ENCODE assay signal across 25 cellular contexts in the genomic region with DNA sequence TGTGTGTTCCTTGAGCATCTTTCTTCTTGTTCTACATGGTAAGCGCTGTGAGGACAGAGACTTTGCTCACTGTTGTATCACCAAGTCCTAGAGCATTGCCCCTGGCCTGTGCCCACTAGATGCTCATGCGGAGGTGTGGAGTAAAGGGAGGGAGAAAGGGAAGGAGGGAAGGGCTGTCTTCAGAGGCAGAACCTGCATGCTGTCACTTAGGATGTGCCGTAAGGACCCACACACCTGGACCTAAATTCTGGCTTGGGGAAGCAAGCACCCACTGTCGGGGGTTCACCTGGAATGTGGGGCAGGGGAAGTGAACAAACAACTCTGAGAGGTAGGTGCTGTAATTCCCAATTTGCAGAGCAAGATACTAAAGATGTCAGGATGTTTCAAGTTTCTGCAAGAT.
DNase-seq lines count a peak whose midpoint lies in the region; ATAC-seq, FAIRE-seq and TF ChIP-seq lines count a peak whose summit lies in the region.
"Had no signal": no experiment of that assay in that cellular context is flagged by ENCODE, and none has a peak within 500 bp of the region (broad histone marks: within the 10 kb centered on the region; RNA-seq: fewer than 3 reads in every experiment).

No MANE protein-coding gene starts in this region.

- H3K9me3 Mint-ChIP-seq in GM23338, result no peaks in the 10 kb centered on the region
- H3K9me3 Mint-ChIP-seq: CD14-positive monocyte; CD4-positive, alpha-beta T cell had no signal

- H3K9me3 ChIP-seq in right atrium auricular region (no peaks in the 10 kb centered on the region), T-helper 17 cell (ENCODE audit: control insufficient read depth, low read length, poor library complexity, severe bottlenecking) (no peaks in the 10 kb centered on the region)
- H3K9me3 ChIP-seq: A549; BE2C; BLaER1 treated with 17β-estradiol and CSF1 and Interleukin-3, amounts not matched to agents 10 nM and 100 nM; HAP-1 had no signal

- no peak overlapping the region for H3K4me3 ChIP-seq in right atrium auricular region
- H3K4me3 ChIP-seq in GM23338, result no peak overlapping the region
- H3K4me3 ChIP-seq: A549; BLaER1 treated with 17β-estradiol and CSF1 and Interleukin-3, amounts not matched to agents 10 nM and 100 nM; HAP-1 had no signal

- no peaks in the 10 kb centered on the region for H4K20me1 ChIP-seq in GM23338 (replicated peaks; ENCODE audit: insufficient read depth)

- H3K27ac Mint-ChIP-seq in GM23338, result peak overlapping the region; percentile 21; the same call in 1 of the 2 replicates
- peak overlapping the region; percentile 34 for H3K27ac Mint-ChIP-seq in T-helper 17 cell
- H3K27ac Mint-ChIP-seq: CD14-positive monocyte; CD4-positive, alpha-beta T cell had no signal

- intact Hi-C loops in Right ventricle myocardium inferior (cut with DNase I), result no loop called here
- intact Hi-C loops in posterior vena cava (cut with DNase I), result no loop called here

- DNase-seq in Right ventricle myocardium inferior (ENCODE audit: missing footprints) (peak; percentile 43), right atrium auricular region (ENCODE audit: low spot score) (no peak), GM23338 (ENCODE audit: low spot score) (no peak), T-helper 17 cell (peak in 1 of 3 donors; percentile 2), posterior vena cava (ENCODE audit: low spot score) (peak; percentile 63), RCC 7860 (ENCODE audit: low spot score) (no peak)
- DNase-seq: 8988T; ACHN; AML-193; BE2C; Calu3; CD4-positive, alpha-beta T cell; COR-L47; DMS53; DMS79 treated with DMSO at 0.1 percent for 48 hours; GF-D8; GOT3 had no signal

- H3K79me2 ChIP-seq in GM23338 (replicated peaks; ENCODE audit: insufficient read depth), result no peaks in the 10 kb centered on the region

- H3K36me3 Mint-ChIP-seq in GM23338 (ENCODE audit: low read depth), result no peaks in the 10 kb centered on the region
- H3K36me3 Mint-ChIP-seq in T-helper 17 cell (ENCODE audit: low read depth), result no peaks in the 10 kb centered on the region
- H3K36me3 Mint-ChIP-seq: CD14-positive monocyte had no signal

- no peaks in the 10 kb centered on the region for H3K27me3 ChIP-seq in right atrium auricular region
- H3K27me3 ChIP-seq in GM23338 (ENCODE audit: insufficient read depth), result no peaks in the 10 kb centered on the region
- H3K27me3 ChIP-seq: BE2C; BLaER1 treated with 17β-estradiol and CSF1 and Interleukin-3, amounts not matched to agents 10 nM and 100 nM had no signal

- H3K4me1 ChIP-seq in right atrium auricular region, result peaks cover 0 to 9% of the 10 kb centered on the region in 2 donors
- no peaks in the 10 kb centered on the region for H3K4me1 ChIP-seq in GM23338 (ENCODE audit: insufficient read depth)
- H3K4me1 ChIP-seq: A549, HAP-1 had no signal

- H3K4me3 Mint-ChIP-seq in GM23338 (no peak overlapping the region), T-helper 17 cell (no peak overlapping the region)
- H3K4me3 Mint-ChIP-seq: CD14-positive monocyte; CD4-positive, alpha-beta T cell had no signal

- H3K27ac ChIP-seq in right atrium auricular region (no peak overlapping the region), GM23338 (ENCODE audit: low read depth) (no peak overlapping the region)
- H3K27ac ChIP-seq: A549; BLaER1 treated with 17β-estradiol and CSF1 and Interleukin-3, amounts not matched to agents 10 nM and 100 nM had no signal

- no peak overlapping the region for H2AFZ ChIP-seq in GM23338

- FAIRE-seq in RCC 7860 (lab: Jason Lieb, UNC), result no peak
- FAIRE-seq: A549, GM12891, GM18507, H54 had no signal

- no peaks in the 10 kb centered on the region for H3K36me3 ChIP-seq in right atrium auricular region
- no peaks in the 10 kb centered on the region for H3K36me3 ChIP-seq in GM23338 (ENCODE audit: insufficient read depth)
- H3K36me3 ChIP-seq: BE2C; BLaER1 treated with 17β-estradiol and CSF1 and Interleukin-3, amounts not matched to agents 10 nM and 100 nM; HAP-1 had no signal

- no peaks in the 10 kb centered on the region for H3F3A ChIP-seq in GM23338 (replicated peaks; ENCODE audit: low read depth)

- no peaks in the 10 kb centered on the region for H3K9me2 ChIP-seq in GM23338 (ENCODE audit: insufficient read depth)

- TF ChIP-seq CTCF in right atrium auricular region (IDR thresholded peaks at IDR 0.05), result no peak
- TF ChIP-seq CTCF in GM23338 (conservative IDR thresholded peaks at IDR 0.05; ENCODE audit: low read depth in 2 of 2), result no peak

- H3K4me2 ChIP-seq in GM23338, result no peak overlapping the region
- H3K4me2 ChIP-seq: A549; BLaER1 treated with 17β-estradiol and CSF1 and Interleukin-3, amounts not matched to agents 10 nM and 100 nM had no signal

- ATAC-seq in Right ventricle myocardium inferior, result no peak
- ATAC-seq in GM23338, result no peak
- no peak for ATAC-seq in T-helper 17 cell
- no peak for ATAC-seq in activated CD4-positive, CD25-positive, alpha-beta regulatory T cell treated with anti-CD3 and anti-CD28 coated beads, Interleukin-2, amount 50 U/mL, for 24 hours
- ATAC-seq: A549 had no signal

- H3K27me3 Mint-ChIP-seq in GM23338 (ENCODE audit: insufficient read depth, low read depth, poor library complexity), result peaks cover 3% of the 10 kb centered on the region
- peaks cover 13% of the 10 kb centered on the region for H3K27me3 Mint-ChIP-seq in T-helper 17 cell
- H3K27me3 Mint-ChIP-seq: CD4-positive, alpha-beta T cell had no signal

- H3K4me1 Mint-ChIP-seq in GM23338 (peaks cover 8% of the 10 kb centered on the region), T-helper 17 cell (no peaks in the 10 kb centered on the region)
- H3K4me1 Mint-ChIP-seq: CD14-positive monocyte had no signal

TF ChIP-seq in GM23338, 12 proteins besides CTCF, POLR2A, EP300 and RAD21:
- TF ChIP-seq ZNF331 (CRISPR knock-in tag; IDR thresholded peaks at IDR 0.05; ENCODE audit: low read depth) (no peak), POLR2AphosphoS5 (IDR thresholded peaks at IDR 0.05; ENCODE audit: low read depth) (no peak)
- TF ChIP-seq, protein P1, sequence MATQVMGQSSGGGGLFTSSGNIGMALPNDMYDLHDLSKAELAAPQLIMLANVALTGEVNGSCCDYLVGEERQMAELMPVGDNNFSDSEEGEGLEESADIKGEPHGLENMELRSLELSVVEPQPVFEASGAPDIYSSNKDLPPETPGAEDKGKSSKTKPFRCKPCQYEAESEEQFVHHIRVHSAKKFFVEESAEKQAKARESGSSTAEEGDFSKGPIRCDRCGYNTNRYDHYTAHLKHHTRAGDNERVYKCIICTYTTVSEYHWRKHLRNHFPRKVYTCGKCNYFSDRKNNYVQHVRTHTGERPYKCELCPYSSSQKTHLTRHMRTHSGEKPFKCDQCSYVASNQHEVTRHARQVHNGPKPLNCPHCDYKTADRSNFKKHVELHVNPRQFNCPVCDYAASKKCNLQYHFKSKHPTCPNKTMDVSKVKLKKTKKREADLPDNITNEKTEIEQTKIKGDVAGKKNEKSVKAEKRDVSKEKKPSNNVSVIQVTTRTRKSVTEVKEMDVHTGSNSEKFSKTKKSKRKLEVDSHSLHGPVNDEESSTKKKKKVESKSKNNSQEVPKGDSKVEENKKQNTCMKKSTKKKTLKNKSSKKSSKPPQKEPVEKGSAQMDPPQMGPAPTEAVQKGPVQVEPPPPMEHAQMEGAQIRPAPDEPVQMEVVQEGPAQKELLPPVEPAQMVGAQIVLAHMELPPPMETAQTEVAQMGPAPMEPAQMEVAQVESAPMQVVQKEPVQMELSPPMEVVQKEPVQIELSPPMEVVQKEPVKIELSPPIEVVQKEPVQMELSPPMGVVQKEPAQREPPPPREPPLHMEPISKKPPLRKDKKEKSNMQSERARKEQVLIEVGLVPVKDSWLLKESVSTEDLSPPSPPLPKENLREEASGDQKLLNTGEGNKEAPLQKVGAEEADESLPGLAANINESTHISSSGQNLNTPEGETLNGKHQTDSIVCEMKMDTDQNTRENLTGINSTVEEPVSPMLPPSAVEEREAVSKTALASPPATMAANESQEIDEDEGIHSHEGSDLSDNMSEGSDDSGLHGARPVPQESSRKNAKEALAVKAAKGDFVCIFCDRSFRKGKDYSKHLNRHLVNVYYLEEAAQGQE (IDR thresholded peaks at IDR 0.05; ENCODE audit: unreplicated experiment), result no peak

Comparison
In these comparisons a context has a peak if more than half of its experiments do, and no peak if none do; other contexts are left out.
1. DNase-seq: peak in Right ventricle myocardium inferior (single experiment) and posterior vena cava (single experiment); none in right atrium auricular region (single experiment), GM23338 (single experiment) and RCC 7860 (single experiment).